ENCODE assay signal across 6 cellular contexts in genomic region chr4:69242562-69243245, GRCh38. TPM values are rescaled to one million over a fixed set of nuclear protein-coding genes. Genes with fewer than 3 reads are reported as not detected.
"Had no signal": no experiment of that assay in that cellular context is flagged by ENCODE, and none has a peak within 500 bp of the region (broad histone marks: within the 10 kb centered on the region; RNA-seq: fewer than 3 reads in every experiment).

No MANE protein-coding gene starts in this region.

RNA-seq across cellular contexts. Expression of gene UGT2B11, which starts 28.2 kb away (rescaled TPM):
- total RNA-seq: GM23248, H4, H7, HFFc6, HT-29 had no signal
- polyA plus RNA-seq: GM23248, IgD-negative memory B cell had no signal

RNA-seq across cellular contexts. Expression of gene UGT2B28, which starts 37.6 kb away (rescaled TPM):
- total RNA-seq: GM23248, H4, H7, HFFc6, HT-29 had no signal
- polyA plus RNA-seq: GM23248, IgD-negative memory B cell had no signal
